14 cellular contexts compared by ENCODE assay signal in the genomic region with DNA sequence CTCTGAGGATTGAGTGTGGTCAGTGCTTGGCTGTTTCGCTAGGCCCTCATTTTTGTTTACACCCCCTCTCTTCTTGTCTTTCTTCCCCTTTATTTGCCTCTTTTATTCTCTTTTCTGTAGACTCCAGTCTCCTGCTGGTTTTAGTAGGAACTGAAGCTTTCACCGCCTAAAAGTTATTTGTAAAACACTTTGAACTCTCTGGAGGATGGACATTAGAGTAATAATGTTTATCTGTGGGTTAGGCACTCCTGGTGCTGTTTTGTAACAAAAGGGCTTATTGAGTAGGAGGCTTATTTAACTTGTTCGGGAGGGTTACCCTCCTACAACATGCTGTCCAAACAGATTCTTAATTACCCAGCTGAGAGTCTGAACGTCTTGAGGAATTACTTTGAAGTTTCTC. TPM values are rescaled to one million over a fixed set of nuclear protein-coding genes. Genes with fewer than 3 reads are reported as not detected.
DNase-seq lines count a peak whose midpoint lies in the region; FAIRE-seq and TF ChIP-seq lines count a peak whose summit lies in the region.
"Had no signal": no experiment of that assay in that cellular context is flagged by ENCODE, and none has a peak within 500 bp of the region (broad histone marks: within the 10 kb centered on the region; RNA-seq: fewer than 3 reads in every experiment).

No MANE protein-coding gene starts in this region.

- no peak overlapping the region for H4K5ac ChIP-seq in H1 (ENCODE audit: insufficient read length, low read depth, low read length)

- no peak overlapping the region for H2BK12ac ChIP-seq in H1 (ENCODE audit: low read depth, low read length)

- CTCF ChIA-PET in H1 (lab: Charles Lee; ENCODE audit: partially characterized antibody) = interaction anchor here (0.8 to 3.5 kb wide), 5 partner anchors 17 to 136 kb away, joined by 3 to 25 read pairs (median 3); partner anchors contain the start of genes PRMT9 and TMEM184C

- peaks cover 8% of the 10 kb centered on the region; the same call in 1 of the 2 replicates for H3K4me1 ChIP-seq in ES-I3 (ENCODE audit: insufficient read depth, low read length)
- H3K4me1 ChIP-seq in KMS-11 (ENCODE audit: low read depth, poor library complexity, severe bottlenecking) = peaks cover 45% of the 10 kb centered on the region
- peaks cover 3 to 12% (median 5%) of the 10 kb centered on the region in 4 experiments; a peak in 5 of 7 replicates for H3K4me1 ChIP-seq in H1 (replicated peaks in 1 of 4; ENCODE audit: control insufficient read depth in 3 of 4, insufficient read depth in 4 of 4, low read length in 3 of 4)

- H3K27ac ChIP-seq in KMS-11 = peak overlapping the region; percentile 100
- H3K27ac ChIP-seq in H1 (ENCODE audit: low read depth, low read length) = no peak overlapping the region

- TF ChIP-seq EP300 in H1 (IDR thresholded peaks at IDR 0.05; ENCODE audit: borderline replicate concordance in 1 of 2, low read depth in 2 of 2, low read length in 2 of 2) = no peak

- no peak overlapping the region for H2AK5ac ChIP-seq in H1 (ENCODE audit: low read depth, low read length)

- H2BK20ac ChIP-seq in H1 (ENCODE audit: low read length) = no peak overlapping the region

- no peak overlapping the region for H3K23ac ChIP-seq in H1 (ENCODE audit: insufficient read length)

- peak overlapping the region; percentile 72 for H2AFZ ChIP-seq in KMS-11 (ENCODE audit: low read depth)
- H2AFZ ChIP-seq in H1 (ENCODE audit: low read length) = no peak overlapping the region

- H3K56ac ChIP-seq in H1 (replicated peaks; ENCODE audit: insufficient read length, low read depth, low read length) = no peak overlapping the region

- H3K23me2 ChIP-seq in H1 (ENCODE audit: low read depth, low read length) = peaks cover 10% of the 10 kb centered on the region; the same call in 1 of the 2 replicates

- no peaks in the 10 kb centered on the region for H3K27me3 Mint-ChIP-seq in osteocyte (ENCODE audit: unreplicated experiment)

- no peaks in the 10 kb centered on the region for H3K79me1 ChIP-seq in H1 (ENCODE audit: low read depth, low read length)

- H3K36me3 ChIP-seq in ES-I3 (ENCODE audit: insufficient read depth, low read length) (no peaks in the 10 kb centered on the region), KMS-11 (ENCODE audit: insufficient read depth) (no peaks in the 10 kb centered on the region), H1 (ENCODE audit: control insufficient read depth in 2 of 4, insufficient read depth in 4 of 4, low read length in 3 of 4) (no peaks in the 10 kb centered on the region)
- H3K36me3 ChIP-seq: Peyer's patch had no signal

- H4K91ac ChIP-seq in H1 (replicated peaks; ENCODE audit: insufficient read length, low read length) = no peak overlapping the region

- H3K4me2 ChIP-seq in KMS-11 (peak overlapping the region; percentile 93), H1 (ENCODE audit: insufficient read depth in 1 of 2, low read depth in 2 of 2, low read length in 2 of 2) (peak overlapping the region; percentile 72 to 100; a peak in 3 of 4 replicates)

- TF ChIP-seq CTCF in KMS-11 (conservative IDR thresholded peaks at IDR 0.05; ENCODE audit: low read depth, low read length) (peak; percentile 42; the same call in 1 of the 2 replicates), H1 (IDR thresholded peaks at IDR 0.05; ENCODE audit: control extremely low read depth in 1 of 3, insufficient read depth in 1 of 3, low read depth in 1 of 3, low read length in 3 of 3) (peak in 1 of 3 experiments; percentile 5; a peak in 1 of 4 replicates), osteocyte (IDR thresholded peaks at IDR 0.05) (peak; percentile 16)

- no peak overlapping the region for H2BK15ac ChIP-seq in H1 (ENCODE audit: low read length)

- WGBS in H1 (ENCODE audit: extremely low coverage in 1 of 2, insufficient coverage in 1 of 2, insufficient read length in 1 of 2, insufficient replicate concordance in 2 of 2, low coverage in 1 of 2, low lambda C conversion rate in 2 of 2, missing lambda C conversion rate in 1 of 2), 2 experiments = 26% methylated on average over 4 of the region's 4 CpGs; no CpG with 5 or more reads in 1 of the 2 experiments

- H3K4me3 ChIP-seq in KMS-11 (IDR thresholded peaks at IDR 0.05; ENCODE audit: insufficient read depth, low read depth, low read length) (no peak overlapping the region), H1 (ENCODE audit: extremely low read depth in 1 of 4, insufficient read depth in 2 of 4, low read depth in 3 of 4, low read length in 4 of 4) (peak overlapping the region in 1 of 4 experiments; percentile 97; a peak in 2 of 8 replicates)

- no peak overlapping the region for H3K14ac ChIP-seq in H1 (ENCODE audit: insufficient read length)

- DNase-seq in H1 (ENCODE audit: low read depth in 1 of 2, low spot score in 2 of 2) = no peak
- DNase-seq in osteocyte (ENCODE audit: extremely low spot score, unreplicated experiment) = no peak
- no peak for DNase-seq in DMS79 treated with DMSO at 0.1 percent for 48 hours (lab: John Stamatoyannopoulos, UW)
- no peak for DNase-seq in medulla oblongata (ENCODE audit: extremely low spot score)
- DNase-seq in NCI-H1092 treated with DMSO at 0.1 percent for 48 hours (lab: John Stamatoyannopoulos, UW) = no peak
- DNase-seq: effector CD8-positive, alpha-beta T cell; Karpas-422; Peyer's patch had no signal

- H3K27ac Mint-ChIP-seq in osteocyte (ENCODE audit: unreplicated experiment) = no peak overlapping the region
- H3K27ac Mint-ChIP-seq: memory B cell had no signal

- H3K4me1 Mint-ChIP-seq in osteocyte (ENCODE audit: unreplicated experiment) = peaks cover 26% of the 10 kb centered on the region

- no peak overlapping the region for H3K4ac ChIP-seq in H1 (replicated peaks; ENCODE audit: insufficient read length, low read depth, low read length)

- H3K18ac ChIP-seq in H1 (ENCODE audit: extremely low read depth, low read length) = no peak overlapping the region

- no peak for FAIRE-seq in H1 (lab: Jason Lieb, UNC)
- FAIRE-seq: D721Med, GM12878, TTC549 had no signal

- H3K9me3 Mint-ChIP-seq in osteocyte (ENCODE audit: unreplicated experiment) = no peaks in the 10 kb centered on the region
- H3K9me3 Mint-ChIP-seq: memory B cell had no signal

- peak overlapping the region; percentile 93; the same call in 1 of the 2 replicates for H3K9ac ChIP-seq in ES-I3 (ENCODE audit: low read depth, low read length)
- peak overlapping the region; percentile 98 for H3K9ac ChIP-seq in KMS-11
- no peak overlapping the region for H3K9ac ChIP-seq in H1 (replicated peaks in 1 of 4; ENCODE audit: extremely low read depth in 1 of 4, low read depth in 3 of 4, low read length in 3 of 4)

- POLR2A ChIA-PET in H1 (lab: Charles Lee; ENCODE audit: partially characterized antibody) = interaction anchor here (0.6 to 3.2 kb wide), 2 partner anchors 86 to 136 kb away, joined by 3 to 12 read pairs; no protein-coding TSS in a partner anchor

- no peak overlapping the region for H4K8ac ChIP-seq in H1 (ENCODE audit: extremely low read depth, insufficient read depth, low read length)

- peaks cover 34% of the 10 kb centered on the region for H3K79me2 ChIP-seq in KMS-11 (ENCODE audit: insufficient read depth, low read depth)
- 0 out of 4 replicates have a peak, but pooled peaks cover 0 to 2% of the 10 kb centered on the region in 2 experiments for H3K79me2 ChIP-seq in H1 (ENCODE audit: control insufficient read depth in 1 of 2, insufficient read depth in 2 of 2, low read length in 2 of 2)

- no peaks in the 10 kb centered on the region for H3K27me3 ChIP-seq in KMS-11 (ENCODE audit: insufficient read depth, low read depth)
- H3K27me3 ChIP-seq in H1 (replicated peaks in 1 of 4; ENCODE audit: control insufficient read depth in 3 of 4, extremely low read depth in 1 of 4, insufficient read depth in 3 of 4, low read length in 3 of 4) = peaks cover 3 to 37% (median 27%) of the 10 kb centered on the region in 4 experiments
- H3K27me3 ChIP-seq: Peyer's patch had no signal

- TF ChIP-seq POLR2A in H1 (IDR thresholded peaks at IDR 0.05; ENCODE audit: control extremely low read depth in 1 of 2, low read depth in 2 of 2, low read length in 2 of 2) = no peak

- H4K20me1 ChIP-seq in KMS-11 (ENCODE audit: insufficient read depth) (peaks cover 11% of the 10 kb centered on the region; the same call in 1 of the 2 replicates), H1 (replicated peaks in 1 of 2; ENCODE audit: control insufficient read depth in 1 of 2, insufficient read depth in 2 of 2, low read length in 2 of 2) (no peaks in the 10 kb centered on the region)

- no peak overlapping the region for H3K4me3 Mint-ChIP-seq in osteocyte (ENCODE audit: unreplicated experiment)

- H2BK5ac ChIP-seq in H1 (ENCODE audit: low read depth, low read length) = no peak overlapping the region

- H3K9me3 ChIP-seq in ES-I3 (ENCODE audit: control insufficient read depth, insufficient read depth, low read length) = no peaks in the 10 kb centered on the region
- H3K9me3 ChIP-seq in H1 (ENCODE audit: insufficient read depth in 2 of 2, low read depth in 1 of 2, low read length in 1 of 2) = no peaks in the 10 kb centered on the region
- H3K9me3 ChIP-seq: Peyer's patch had no signal

- TF ChIP-seq RAD21 in H1 (IDR thresholded peaks at IDR 0.05 in 1 of 2, conservative IDR thresholded peaks at IDR 0.05 in 1 of 2; ENCODE audit: low read depth in 2 of 2, low read length in 2 of 2) = no peak

- H2BK120ac ChIP-seq in H1 (replicated peaks; ENCODE audit: low read depth, low read length) = no peak overlapping the region

- peaks cover 5% of the 10 kb centered on the region for H3K36me3 Mint-ChIP-seq in osteocyte (ENCODE audit: unreplicated experiment)
- H3K36me3 Mint-ChIP-seq: memory B cell had no signal

RNA-seq across cellular contexts. Expression of gene ARHGAP10, which starts 1.6 kb away (rescaled TPM):
- 6.0 and 6.1 TPM in 2 replicates for total RNA-seq in H1 (2021; fragmentation: NEBNext Ultra II Directional; extraction: Animal tissue kit (Norgen Biotek cat#: 25700))
- 3.2 and 3.7 TPM in 2 replicates for polyA plus RNA-seq in H1 (2011; rRNA removed)
- 3.2 TPM for polyA plus RNA-seq in H1 (2011; cell fraction: cytosol; rRNA removed)
- polyA plus RNA-seq in H1 (2011; cell fraction: nucleus; rRNA removed) = 5.0 TPM
- polyA plus RNA-seq in H1 (2012, experiment 1 of 2) = 4.0 to 5.1 TPM (median 4.7 TPM) in 4 replicates
- 0.94 TPM for polyA plus RNA-seq in H1 (2012, experiment 2 of 2)
- polyA plus RNA-seq in H1 (2013, experiment 1 of 2) = 3.6 TPM
- 3.7 TPM for polyA plus RNA-seq in H1 (2013, experiment 2 of 2)
- polyA minus RNA-seq in H1 (2011; rRNA and poly(A)+ RNA removed) = 5.9 and 6.7 TPM in 2 replicates
- 2.9 TPM for polyA minus RNA-seq in H1 (2011; cell fraction: cytosol; rRNA and poly(A)+ RNA removed)
- polyA minus RNA-seq in H1 (2011; cell fraction: nucleus; rRNA and poly(A)+ RNA removed) = 17.1 TPM
- 121 and 126 TPM in 2 replicates for total RNA-seq in osteocyte

RNA-seq across cellular contexts. Expression of gene PRMT9, which starts 46.4 kb away (rescaled TPM):
- total RNA-seq in H1 (2021; fragmentation: NEBNext Ultra II Directional; extraction: Animal tissue kit (Norgen Biotek cat#: 25700)) = 9.6 and 9.9 TPM in 2 replicates
- 2.7 and 3.8 TPM in 2 replicates for polyA plus RNA-seq in H1 (2011; rRNA removed)
- 4.1 TPM for polyA plus RNA-seq in H1 (2011; cell fraction: cytosol; rRNA removed)
- polyA plus RNA-seq in H1 (2011; cell fraction: nucleus; rRNA removed) = 2.5 TPM
- 5.4 to 8.4 TPM (median 6.1 TPM) in 4 replicates for polyA plus RNA-seq in H1 (2012, experiment 1 of 2)
- 0.35 TPM for polyA plus RNA-seq in H1 (2012, experiment 2 of 2)
- polyA plus RNA-seq in H1 (2013, experiment 1 of 2) = 4.2 TPM
- polyA plus RNA-seq in H1 (2013, experiment 2 of 2) = 4.0 TPM
- polyA minus RNA-seq in H1 (2011; rRNA and poly(A)+ RNA removed) = 7.6 and 14.6 TPM in 2 replicates
- polyA minus RNA-seq in H1 (2011; cell fraction: cytosol; rRNA and poly(A)+ RNA removed) = 6.7 TPM
- polyA minus RNA-seq in H1 (2011; cell fraction: nucleus; rRNA and poly(A)+ RNA removed) = 11.6 TPM
- total RNA-seq in osteocyte = 9.5 and 9.6 TPM in 2 replicates

Comparison
In these comparisons a context has a peak if more than half of its experiments do, and no peak if none do; other contexts are left out.
1. H3K9ac ChIP-seq: peak in ES-I3 (single experiment) and KMS-11 (single experiment); none in H1 (0 of 4).
2. RNA of gene ARHGAP10, which starts 1.6 kb away (total RNA-seq): 121 to 126 TPM in osteocyte; 6.0 to 6.1 TPM in H1; every median in the first group is over 10 times any median in the second.